Comparison of ENCODE assay signal across 19 cellular contexts in the genomic region with DNA sequence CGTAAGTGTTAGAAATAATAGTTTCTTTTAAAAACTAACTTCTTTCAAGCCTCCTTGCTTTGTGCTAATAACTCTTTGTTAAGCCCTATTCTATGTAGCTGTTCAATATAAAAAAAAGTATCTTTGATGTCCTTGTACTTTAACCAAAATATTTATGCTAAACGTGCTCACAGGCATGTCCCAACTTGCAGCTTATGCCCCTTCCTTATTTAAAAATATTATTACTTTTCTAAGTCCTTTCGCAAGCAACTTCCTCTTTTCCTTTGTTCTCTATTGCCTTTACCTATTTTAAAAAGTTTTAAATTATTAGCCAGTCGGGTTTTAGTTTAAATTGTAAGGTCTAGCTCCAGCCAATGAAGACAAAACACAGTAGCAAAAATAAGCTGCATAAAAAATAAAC.
"Had no signal": no experiment of that assay in that cellular context is flagged by ENCODE, and none has a peak within 500 bp of the region (broad histone marks: within the 10 kb centered on the region; RNA-seq: fewer than 3 reads in every experiment).

No MANE protein-coding gene starts in this region.

- H3K4me3 ChIP-seq: ascending aorta, colonic mucosa, gastrocnemius medialis, heart left ventricle, left lung, smooth muscle cell, suprapubic skin, transverse colon, uterus had no signal

- H3K4me2 ChIP-seq: smooth muscle cell had no signal

- H3K36me3 ChIP-seq: ascending aorta, colonic mucosa, gastrocnemius medialis, heart left ventricle, left lung, suprapubic skin, transverse colon, uterus, WERI-Rb-1 had no signal

- DNase-seq: activated CD4-positive, alpha-beta T cell treated with anti-CD3 and anti-CD28 coated beads for 1 hour; activated effector memory CD4-positive, alpha-beta T cell treated with anti-CD3 and anti-CD28 coated beads, Interleukin-2, amount 50 U/mL, for 16 hours; activated naive CD4-positive, alpha-beta T cell treated with anti-CD3 and anti-CD28 coated beads, Interleukin-2, amount 50 U/mL, for 16 hours; activated T-cell treated with anti-CD3 and anti-CD28 coated beads, Interleukin-2, amount 50 U/mL, for 72 hours; colonic mucosa; gastrocnemius medialis; heart left ventricle; left lung; nucleus accumbens; stimulated activated CD4-positive, alpha-beta T cell treated with anti-CD3 and anti-CD28 coated beads, Interleukin-4, amount 100 ng/mL, for 1 hour; transverse colon; uterus; WERI-Rb-1 had no signal

- H3K9me3 ChIP-seq: ascending aorta, colonic mucosa, gastrocnemius medialis, heart left ventricle, left lung, suprapubic skin, transverse colon, uterus had no signal

- H3K4me1 ChIP-seq: ascending aorta, colonic mucosa, gastrocnemius medialis, heart left ventricle, left lung, suprapubic skin, transverse colon, uterus had no signal

- H3K27me3 ChIP-seq: ascending aorta, colonic mucosa, uterus had no signal

- H3K27ac ChIP-seq: ascending aorta, colonic mucosa, gastrocnemius medialis, heart left ventricle, left lung, suprapubic skin, transverse colon, uterus, WERI-Rb-1 had no signal

- ATAC-seq: activated T-cell treated with anti-CD3 and anti-CD28 coated beads, Interleukin-2, amount 50 U/mL, for 72 hours; gastrocnemius medialis; heart left ventricle; left lung; natural killer cell treated with Interleukin-12 subunit alpha and Interleukin-12 subunit beta and Interleukin-15 and Interleukin-18, amount 100 ng/mL, for 72 hours; sciatic nerve; stimulated activated naive CD8-positive, alpha-beta T cell treated with anti-CD3 and anti-CD28 coated beads, Interleukin-15, amount 100 ng/mL, for 72 hours had no signal
